In the genomic region with DNA sequence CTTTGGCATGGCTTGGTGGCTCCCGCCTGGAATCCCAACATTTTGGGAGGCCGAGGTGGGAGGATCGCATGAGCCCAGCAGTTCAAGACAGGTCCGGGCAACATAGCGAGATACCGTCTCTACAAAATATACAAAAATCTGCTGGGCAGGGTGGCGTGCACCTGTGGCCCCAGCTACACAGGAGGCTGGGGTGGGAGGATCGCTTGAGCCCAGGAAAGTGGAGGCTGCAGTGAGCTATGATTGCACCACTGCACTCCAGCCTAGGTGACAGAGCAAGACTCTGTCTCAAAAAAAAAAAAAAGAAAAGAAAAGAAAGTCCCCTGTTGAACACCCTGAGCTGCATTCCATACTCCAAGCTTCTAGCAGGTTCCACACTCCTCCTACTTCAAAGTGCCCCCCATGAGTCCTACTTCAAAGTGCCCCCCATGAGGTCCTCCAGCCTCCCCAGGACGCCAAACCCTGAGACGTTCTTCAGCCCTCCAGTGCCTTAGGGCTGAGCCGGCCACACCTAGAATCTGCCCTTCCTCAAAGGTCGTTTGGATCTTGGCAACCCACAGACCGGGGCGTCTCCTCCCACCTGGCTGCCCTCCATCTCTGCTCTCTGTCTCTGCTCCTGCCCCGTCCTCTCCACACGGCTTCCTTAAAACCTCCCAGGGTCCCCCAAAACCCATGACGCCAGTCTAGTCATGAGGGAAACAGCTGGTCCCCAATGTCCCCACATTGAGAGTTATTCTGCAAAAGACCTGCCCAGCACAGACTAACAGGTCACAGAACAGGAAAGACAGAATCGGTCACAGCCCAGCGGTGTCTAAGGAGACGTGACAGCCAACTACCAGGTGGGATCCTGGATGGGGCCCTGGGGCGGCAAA, we compare ENCODE assay signal across 2 cellular contexts.
TF ChIP-seq lines count a peak whose summit lies in the region.

No MANE protein-coding gene starts in this region.

TF ChIP-seq in A549, 52 proteins besides CTCF, POLR2A, EP300 and RAD21 (continued from another document):
- TF ChIP-seq ATOH8 (CRISPR knock-in tag; IDR thresholded peaks at IDR 0.05; ENCODE audit: low read depth) (no peak), CEBPB (IDR thresholded peaks at IDR 0.05) (no peak), ZC3H11A (IDR thresholded peaks at IDR 0.05) (no peak), NPAS2 (CRISPR knock-in tag; IDR thresholded peaks at IDR 0.05; ENCODE audit: borderline replicate concordance) (no peak)

TF ChIP-seq in Ishikawa, 13 proteins besides CTCF, POLR2A, EP300 and RAD21 (continued from another document):
- TF ChIP-seq REST (IDR thresholded peaks at IDR 0.05; ENCODE audit: low read depth) (no peak), MAX (IDR thresholded peaks at IDR 0.05) (peak; percentile 29; the same call in 1 of the 2 replicates)
